In the genomic region with DNA sequence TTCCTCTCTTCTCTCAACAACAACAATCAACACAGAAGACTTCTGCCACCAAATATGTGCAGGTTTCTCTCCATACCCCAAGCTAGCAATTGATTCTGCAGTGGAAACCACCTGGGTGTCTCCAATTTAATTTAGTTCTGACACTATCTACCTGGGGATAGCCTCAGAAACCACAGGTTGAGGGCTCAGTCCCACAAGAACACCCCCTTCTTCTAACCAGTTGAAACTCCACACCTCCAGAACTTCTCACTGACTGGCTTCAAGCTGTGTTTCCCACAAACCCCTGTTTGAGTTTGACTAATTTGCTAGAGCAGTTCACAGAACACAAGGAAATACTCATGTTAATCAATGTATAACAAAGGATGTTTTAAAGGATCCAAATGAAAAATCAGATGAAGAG, we compare ENCODE assay signal across 29 cellular contexts.
"Had no signal": no experiment of that assay in that cellular context is flagged by ENCODE, and none has a peak within 500 bp of the region (broad histone marks: within the 10 kb centered on the region; RNA-seq: fewer than 3 reads in every experiment).

No MANE protein-coding gene starts in this region.

- H3K36me3 Mint-ChIP-seq: memory B cell; naive thymus-derived CD4-positive, alpha-beta T cell; neural progenitor cell; stimulated activated effector memory CD8-positive, alpha-beta T cell treated with anti-CD3 and anti-CD28 coated beads, Interleukin-12 subunit alpha, Interleukin-12 subunit beta, amount 100 ng/mL, for 72 hours had no signal

- ATAC-seq: esophagus mucosa; gastrocnemius medialis; left lobe of liver; naive thymus-derived CD4-positive, alpha-beta T cell; psoas muscle; right cardiac atrium; stimulated activated effector memory CD8-positive, alpha-beta T cell treated with anti-CD3 and anti-CD28 coated beads, Interleukin-12 subunit alpha, Interleukin-12 subunit beta, amount 100 ng/mL, for 72 hours had no signal

- H3K9me3 ChIP-seq: gastrocnemius medialis, ovary, psoas muscle, sigmoid colon, suprapubic skin, vagina had no signal

- FAIRE-seq: colon, kidney had no signal

- H3K4me3 Mint-ChIP-seq: memory B cell; naive thymus-derived CD4-positive, alpha-beta T cell; nephron; neural progenitor cell; stimulated activated effector memory CD8-positive, alpha-beta T cell treated with anti-CD3 and anti-CD28 coated beads, Interleukin-12 subunit alpha, Interleukin-12 subunit beta, amount 100 ng/mL, for 72 hours had no signal

- H2AFZ ChIP-seq: hepatocyte, neural progenitor cell had no signal

- H3K4me2 ChIP-seq: hepatocyte, neural progenitor cell had no signal

- H3K27ac Mint-ChIP-seq: memory B cell; naive thymus-derived CD4-positive, alpha-beta T cell; nephron; neural progenitor cell; stimulated activated effector memory CD8-positive, alpha-beta T cell treated with anti-CD3 and anti-CD28 coated beads, Interleukin-12 subunit alpha, Interleukin-12 subunit beta, amount 100 ng/mL, for 72 hours had no signal

- H3K4me3 ChIP-seq: dorsolateral prefrontal cortex, gastrocnemius medialis, hepatocyte, lung, neural progenitor cell, ovary, psoas muscle, sigmoid colon, suprapubic skin, vagina had no signal

- H3K79me2 ChIP-seq: hepatocyte had no signal

- DNase-seq: dorsolateral prefrontal cortex; effector CD4-positive, alpha-beta T cell; foreskin fibroblast; gastrocnemius medialis; head of caudate nucleus; kidney; midbrain; naive thymus-derived CD4-positive, alpha-beta T cell; ovary; posterior cingulate gyrus; psoas muscle; right cardiac atrium; sigmoid colon; stimulated activated CD4-positive, alpha-beta T cell treated with anti-CD3 and anti-CD28 coated beads, Interleukin-2, amount 100 ng/mL, for 24 hours; stimulated activated CD4-positive, alpha-beta T cell treated with anti-CD3 and anti-CD28 coated beads, Interleukin-4, amount 100 ng/mL, for 24 hours; stimulated activated naive CD4-positive, alpha-beta T cell treated with Interleukin-2 at 50 U/mL for 16 hours; trophoblast cell had no signal

- H3K4me1 ChIP-seq: gastrocnemius medialis, neural progenitor cell, psoas muscle, sigmoid colon, suprapubic skin, vagina had no signal

- H3K9me3 Mint-ChIP-seq: nephron, neural progenitor cell had no signal

- H3K27ac ChIP-seq: dorsolateral prefrontal cortex, epithelial cell of prostate, gastrocnemius medialis, hepatocyte, neural progenitor cell, ovary, psoas muscle, sigmoid colon, suprapubic skin, vagina had no signal

- H3K4me1 Mint-ChIP-seq: memory B cell; naive thymus-derived CD4-positive, alpha-beta T cell; nephron; stimulated activated effector memory CD8-positive, alpha-beta T cell treated with anti-CD3 and anti-CD28 coated beads, Interleukin-12 subunit alpha, Interleukin-12 subunit beta, amount 100 ng/mL, for 72 hours had no signal

- H3K9ac ChIP-seq: neural progenitor cell had no signal

- H3K36me3 ChIP-seq: gastrocnemius medialis, neural progenitor cell, ovary, sigmoid colon, suprapubic skin, vagina had no signal

- H3K27me3 ChIP-seq: gastrocnemius medialis, hepatocyte, neural progenitor cell, ovary, sigmoid colon, suprapubic skin, vagina had no signal
